ENCODE assay signal across 8 cellular contexts in the genomic region with DNA sequence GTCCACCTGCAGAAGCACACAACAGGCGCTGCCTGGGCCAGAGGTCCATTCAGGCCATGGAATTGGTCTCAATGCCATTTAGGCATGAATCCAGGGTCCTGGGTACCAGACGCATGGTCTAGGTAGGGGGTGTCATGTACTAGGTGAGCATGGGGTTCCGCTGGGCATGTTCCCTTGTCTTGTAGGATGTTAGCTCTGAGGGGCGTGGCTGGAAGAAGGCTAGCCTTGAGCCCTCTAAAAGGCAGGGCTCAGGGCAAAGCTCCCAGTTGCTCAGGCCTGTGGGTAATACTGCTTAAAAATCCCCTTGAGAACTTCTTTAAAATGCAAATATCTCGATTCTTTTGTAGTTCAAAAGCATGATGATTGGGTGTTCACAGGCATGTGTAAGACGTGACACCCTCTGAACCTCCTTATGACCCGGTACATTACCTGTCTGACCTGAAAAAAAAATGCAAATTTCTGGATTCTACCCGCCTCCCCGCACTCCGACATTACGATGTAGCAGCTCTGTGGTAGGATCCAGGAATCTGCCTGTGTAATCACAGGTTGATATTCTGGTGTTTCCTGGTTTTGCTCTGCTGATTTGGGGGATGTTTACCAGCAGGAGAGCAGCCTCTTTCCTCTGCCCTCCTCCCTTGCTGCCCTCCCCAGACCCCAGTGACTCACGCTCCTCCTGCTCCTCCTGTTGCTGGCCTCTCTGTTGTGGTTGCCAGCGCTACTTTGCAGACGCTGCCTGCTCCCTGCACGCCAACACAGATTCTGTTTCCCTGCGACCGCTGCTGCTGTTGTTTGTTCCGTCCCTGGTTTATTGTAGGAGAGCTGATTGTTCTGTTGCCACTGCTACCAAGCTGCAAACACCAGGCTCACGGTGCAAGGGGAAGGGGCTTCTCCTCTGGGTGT.
A peak's percentile ranks its signal among the peaks of the same experiment; 100 is the strongest.
DNase-seq lines count a peak whose midpoint lies in the region; ATAC-seq lines count a peak whose summit lies in the region.

No MANE protein-coding gene starts in this region.

- H3K27ac Mint-ChIP-seq in memory B cell, result peak overlapping the region; percentile 17

- peak overlapping the region; percentile 80 for H3K4me3 Mint-ChIP-seq in memory B cell

- H3K27me3 Mint-ChIP-seq in memory B cell, result no peaks in the 10 kb centered on the region

- peaks cover 8% of the 10 kb centered on the region for H3K4me1 Mint-ChIP-seq in memory B cell

- no peaks in the 10 kb centered on the region for H3K36me3 Mint-ChIP-seq in memory B cell

- peak; percentile 89 for DNase-seq in GM04504 (ENCODE audit: low read depth)
- peak; percentile 34 for DNase-seq in LoVo (ENCODE audit: low spot score)
- DNase-seq in activated CD4-positive, alpha-beta T cell treated with anti-CD3 and anti-CD28 coated beads, Interleukin-2, amount 50 U/mL, for 48 hours, result peak; percentile 76 to 83
- DNase-seq in ecto neural progenitor cell (ENCODE audit: low spot score), result peak; percentile 71
- no peak for DNase-seq in memory B cell (ENCODE audit: low spot score in 2 of 2)
- peak; percentile 54 for DNase-seq in stimulated activated CD8-positive, alpha-beta memory T cell treated with anti-CD3 and anti-CD28 coated beads, Interleukin-12 subunit alpha, Interleukin-12 subunit beta, amount 100 ng/mL, for 1 hour (ENCODE audit: low read depth)
- no peak for DNase-seq in NAMALWA (ENCODE audit: low spot score)

- no peaks in the 10 kb centered on the region for H3K9me3 Mint-ChIP-seq in memory B cell

- ATAC-seq in GM21737 (IDR thresholded peaks at IDR 0.05; ENCODE audit: unreplicated experiment) (peak; percentile 79), memory B cell (ENCODE audit: low read depth) (peak; percentile 86)

Comparison
In these comparisons a context has a peak if more than half of its experiments do, and no peak if none do; other contexts are left out.
1. DNase-seq: peak in GM04504 (single experiment), LoVo (single experiment), activated CD4-positive, alpha-beta T cell treated with anti-CD3 and anti-CD28 coated beads, Interleukin-2, amount 50 U/mL, for 48 hours (2 of 2), ecto neural progenitor cell (single experiment) and stimulated activated CD8-positive, alpha-beta memory T cell treated with anti-CD3 and anti-CD28 coated beads, Interleukin-12 subunit alpha, Interleukin-12 subunit beta, amount 100 ng/mL, for 1 hour (single experiment); none in memory B cell (0 of 2) and NAMALWA (single experiment).